ENCODE assay signal across 8 cellular contexts in the genomic region with DNA sequence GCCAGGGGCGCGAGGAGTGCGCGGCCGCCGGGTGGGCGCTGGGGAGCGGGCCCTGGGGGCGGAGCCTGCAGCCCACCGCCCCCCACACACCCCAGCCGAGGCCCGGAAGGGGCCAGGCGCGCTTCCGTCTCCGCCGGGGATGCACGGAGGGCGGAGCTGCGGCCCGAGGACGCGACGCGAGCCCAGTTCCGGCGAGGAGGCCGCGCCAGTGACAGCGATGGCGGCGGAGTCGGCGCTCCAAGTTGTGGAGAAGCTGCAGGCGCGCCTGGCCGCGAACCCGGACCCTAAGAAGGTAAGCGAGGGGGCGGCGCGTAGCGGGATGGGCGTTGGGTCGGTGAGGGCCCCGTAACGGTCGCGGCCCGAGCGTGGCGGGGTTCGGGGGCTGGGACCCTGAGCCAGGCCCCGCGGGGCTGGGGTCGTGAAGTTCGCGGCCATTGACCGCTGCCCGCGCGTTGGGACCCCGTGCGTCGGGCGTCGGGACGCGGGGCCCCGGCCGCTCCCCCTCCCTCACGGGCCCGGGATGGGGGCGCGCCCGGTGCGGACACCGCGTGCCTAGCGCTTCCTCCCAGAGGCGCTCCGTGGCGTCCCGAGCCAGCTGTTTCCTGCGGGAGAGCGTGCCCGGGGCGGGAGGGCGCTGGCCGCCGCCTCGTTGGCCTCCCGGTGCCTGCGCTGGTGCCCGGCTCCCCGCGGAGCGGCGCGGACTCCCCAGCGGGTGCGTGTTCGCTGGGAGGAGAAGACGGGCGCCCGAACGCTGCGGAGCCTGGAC. TPM values are rescaled to one million over a fixed set of nuclear protein-coding genes. Genes with fewer than 3 reads are reported as not detected.
DNase-seq lines count a peak whose midpoint lies in the region; ATAC-seq and TF ChIP-seq lines count a peak whose summit lies in the region.

A gene with protein sequence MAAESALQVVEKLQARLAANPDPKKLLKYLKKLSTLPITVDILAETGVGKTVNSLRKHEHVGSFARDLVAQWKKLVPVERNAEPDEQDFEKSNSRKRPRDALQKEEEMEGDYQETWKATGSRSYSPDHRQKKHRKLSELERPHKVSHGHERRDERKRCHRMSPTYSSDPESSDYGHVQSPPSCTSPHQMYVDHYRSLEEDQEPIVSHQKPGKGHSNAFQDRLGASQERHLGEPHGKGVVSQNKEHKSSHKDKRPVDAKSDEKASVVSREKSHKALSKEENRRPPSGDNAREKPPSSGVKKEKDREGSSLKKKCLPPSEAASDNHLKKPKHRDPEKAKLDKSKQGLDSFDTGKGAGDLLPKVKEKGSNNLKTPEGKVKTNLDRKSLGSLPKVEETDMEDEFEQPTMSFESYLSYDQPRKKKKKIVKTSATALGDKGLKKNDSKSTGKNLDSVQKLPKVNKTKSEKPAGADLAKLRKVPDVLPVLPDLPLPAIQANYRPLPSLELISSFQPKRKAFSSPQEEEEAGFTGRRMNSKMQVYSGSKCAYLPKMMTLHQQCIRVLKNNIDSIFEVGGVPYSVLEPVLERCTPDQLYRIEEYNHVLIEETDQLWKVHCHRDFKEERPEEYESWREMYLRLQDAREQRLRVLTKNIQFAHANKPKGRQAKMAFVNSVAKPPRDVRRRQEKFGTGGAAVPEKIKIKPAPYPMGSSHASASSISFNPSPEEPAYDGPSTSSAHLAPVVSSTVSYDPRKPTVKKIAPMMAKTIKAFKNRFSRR (plus strand): TSS at position 185 of the 766 bp plus-strand sequence. CDS start 33 bp downstream, at position 218.

- no peak; a peak in 1 of 4 replicates for TF ChIP-seq CTCF in GM23338 (conservative IDR thresholded peaks at IDR 0.05; ENCODE audit: low read depth in 2 of 2)
- TF ChIP-seq CTCF in Loucy (conservative IDR thresholded peaks at IDR 0.05; ENCODE audit: low read length), result no peak
- no peak for TF ChIP-seq CTCF in right atrium auricular region (IDR thresholded peaks at IDR 0.05)
- TF ChIP-seq CTCF in uterus (IDR thresholded peaks at IDR 0.05), result no peak

- H3K27ac Mint-ChIP-seq in GM23338, result peak within 1 kb of the TSS; percentile 95

- peak within 1 kb of the TSS; percentile 89 for H2AFZ ChIP-seq in GM23338
- peak within 1 kb of the TSS; percentile 91 for H2AFZ ChIP-seq in Loucy (ENCODE audit: low read length)

- H3K4me3 Mint-ChIP-seq in GM23338, result peak within 1 kb of the TSS; percentile 94

- peak within 1 kb of the TSS; percentile 86 for H3K9ac ChIP-seq in Loucy (ENCODE audit: low read depth, low read length, poor library complexity, severe bottlenecking)

- H3K9me2 ChIP-seq in GM23338 (ENCODE audit: insufficient read depth), result no peaks in the 10 kb centered on the region
- H3K9me2 ChIP-seq in Loucy (replicated peaks; ENCODE audit: low read depth, low read length), result no peaks in the 10 kb centered on the region

- DNase-seq in GM03348 (ENCODE audit: low spot score), result peak; percentile 95
- peak; percentile 92 for DNase-seq in GM23338 (ENCODE audit: low spot score)
- peak; percentile 60 to 91 (median 66) for DNase-seq in T-helper 2 cell
- peak in 51 of 56 donors; percentile 14 to 81 (median 52) for DNase-seq in amygdala (lab: John Stamatoyannopoulos, UW)
- DNase-seq in right atrium auricular region (ENCODE audit: low spot score), result peak; percentile 63
- DNase-seq in putamen (ENCODE audit: low spot score), result peak; percentile 84
- peak; percentile 45 to 68 for DNase-seq in uterus

- peak within 1 kb of the TSS; percentile 95 for H3K4me3 ChIP-seq in GM23338
- H3K4me3 ChIP-seq in Loucy (ENCODE audit: low read length, poor library complexity, severe bottlenecking), result peak within 1 kb of the TSS; percentile 89
- peak within 1 kb of the TSS; percentile 92 to 98 for H3K4me3 ChIP-seq in right atrium auricular region
- peak within 1 kb of the TSS; percentile 53 to 81 for H3K4me3 ChIP-seq in uterus

- H3K27me3 ChIP-seq in GM23338 (ENCODE audit: insufficient read depth) (no peaks in the 10 kb centered on the region), Loucy (ENCODE audit: insufficient read depth, low read length, poor library complexity, severe bottlenecking) (no peaks in the 10 kb centered on the region), right atrium auricular region (no peaks in the 10 kb centered on the region), uterus (no peaks in the 10 kb centered on the region)

- H3K27ac ChIP-seq in GM23338 (ENCODE audit: low read depth) (peak within 1 kb of the TSS; percentile 81), right atrium auricular region (peak within 1 kb of the TSS; percentile 92), uterus (peak within 1 kb of the TSS; percentile 71 to 88)

- no peaks in the 10 kb centered on the region for H3F3A ChIP-seq in GM23338 (replicated peaks; ENCODE audit: low read depth)
- no peaks in the 10 kb centered on the region for H3F3A ChIP-seq in Loucy (ENCODE audit: low read depth)

- H3K4me1 ChIP-seq in GM23338 (ENCODE audit: insufficient read depth) (peaks cover 16% of the 10 kb centered on the region), Loucy (ENCODE audit: insufficient read depth, low read length, poor library complexity, severe bottlenecking) (peaks cover 35% of the 10 kb centered on the region), right atrium auricular region (peaks cover 0 to 42% of the 10 kb centered on the region in 2 donors), uterus (peaks cover 7% of the 10 kb centered on the region in 2 donors)

- H3K9me3 ChIP-seq in Loucy (ENCODE audit: insufficient read depth, low read depth, low read length), result no peaks in the 10 kb centered on the region
- H3K9me3 ChIP-seq in right atrium auricular region, result no peaks in the 10 kb centered on the region
- no peaks in the 10 kb centered on the region for H3K9me3 ChIP-seq in uterus

- TF ChIP-seq POLR2A in uterus (IDR thresholded peaks at IDR 0.05), result peak; percentile 43 to 67

- peak; percentile 91 for ATAC-seq in GM23338

- peaks cover 27% of the 10 kb centered on the region for H3K4me1 Mint-ChIP-seq in GM23338

- H3K79me2 ChIP-seq in GM23338 (replicated peaks; ENCODE audit: insufficient read depth) (peaks cover 47% of the 10 kb centered on the region), Loucy (ENCODE audit: insufficient read depth, low read length) (peaks cover 50% of the 10 kb centered on the region)

- intact Hi-C loops in uterus (cut with DNase I; ENCODE audit: low total_unique reads), result no loop called here

- peaks cover 8% of the 10 kb centered on the region for H3K27me3 Mint-ChIP-seq in GM23338 (ENCODE audit: insufficient read depth, low read depth, poor library complexity)

- H4K20me1 ChIP-seq in GM23338 (replicated peaks; ENCODE audit: insufficient read depth), result peaks cover 30% of the 10 kb centered on the region
- H4K20me1 ChIP-seq in Loucy (ENCODE audit: insufficient read depth, low read length, poor library complexity, severe bottlenecking), result peaks cover 49% of the 10 kb centered on the region

- H3K4me2 ChIP-seq in GM23338 (peak within 1 kb of the TSS; percentile 90), Loucy (ENCODE audit: low read depth, low read length, poor library complexity, severe bottlenecking) (peak within 1 kb of the TSS; percentile 97)

- H3K36me3 Mint-ChIP-seq in GM23338 (ENCODE audit: low read depth), result peaks cover 14% of the 10 kb centered on the region; the same call in 2 of the 3 replicates

- no peaks in the 10 kb centered on the region for H3K9me3 Mint-ChIP-seq in GM23338

- H3K36me3 ChIP-seq in GM23338 (ENCODE audit: insufficient read depth) (peaks cover 5% of the 10 kb centered on the region; the same call in 1 of the 2 replicates), Loucy (ENCODE audit: insufficient read depth, low read length) (no peaks in the 10 kb centered on the region), right atrium auricular region (no peaks in the 10 kb centered on the region), uterus (no peaks in the 10 kb centered on the region)

TF ChIP-seq in GM23338, 12 proteins besides CTCF, POLR2A, EP300 and RAD21:
- TF ChIP-seq EZH2phosphoT487 (IDR thresholded peaks at IDR 0.05; ENCODE audit: unreplicated experiment) (no peak), JUNB (IDR thresholded peaks at IDR 0.05; ENCODE audit: unreplicated experiment) (no peak), POLR2AphosphoS5 (IDR thresholded peaks at IDR 0.05; ENCODE audit: low read depth) (peak; percentile 94), NANOG (IDR thresholded peaks at IDR 0.05; ENCODE audit: borderline replicate concordance) (no peak), CREB1 (CRISPR knock-in tag; IDR thresholded peaks at IDR 0.05; ENCODE audit: low read depth) (peak; percentile 39; the same call in 1 of the 2 replicates)
- TF ChIP-seq, protein P1, sequence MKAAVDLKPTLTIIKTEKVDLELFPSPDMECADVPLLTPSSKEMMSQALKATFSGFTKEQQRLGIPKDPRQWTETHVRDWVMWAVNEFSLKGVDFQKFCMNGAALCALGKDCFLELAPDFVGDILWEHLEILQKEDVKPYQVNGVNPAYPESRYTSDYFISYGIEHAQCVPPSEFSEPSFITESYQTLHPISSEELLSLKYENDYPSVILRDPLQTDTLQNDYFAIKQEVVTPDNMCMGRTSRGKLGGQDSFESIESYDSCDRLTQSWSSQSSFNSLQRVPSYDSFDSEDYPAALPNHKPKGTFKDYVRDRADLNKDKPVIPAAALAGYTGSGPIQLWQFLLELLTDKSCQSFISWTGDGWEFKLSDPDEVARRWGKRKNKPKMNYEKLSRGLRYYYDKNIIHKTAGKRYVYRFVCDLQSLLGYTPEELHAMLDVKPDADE (IDR thresholded peaks at IDR 0.05), result peak; percentile 49; the same call in 1 of the 2 replicates

RNA-seq across cellular contexts. Expression of the gene that starts here (rescaled TPM):
- 38.1 and 49.1 TPM in 2 replicates for total RNA-seq in GM23338 (2014; rRNA removed; shearing (Covaris generic))
- 55.7 and 57.7 TPM in 2 replicates for polyA plus RNA-seq in GM23338 (2016; fragmentation: Nextera tagmentation; extraction: Ambion mirVana)
- total RNA-seq in right atrium auricular region (10 to 100 TPM; 25.5 to 27.5 TPM), uterus (10 to 100 TPM in 3 of 4 donors, 1 to 10 TPM in 1; 9.7 to 35.7 (median 22.6) TPM)

Comparison
In these comparisons a context has a peak if more than half of its experiments do, and no peak if none do; other contexts are left out.
1. Peak in every context shown above with its lines: DNase-seq, ATAC-seq, H3K4me3 ChIP-seq and H3K27ac ChIP-seq.